In genomic region chr10:178208-178607, GRCh38 we compare ENCODE assay signal across 8 cellular contexts. TPM values are rescaled to one million over a fixed set of nuclear protein-coding genes. Genes with fewer than 3 reads are reported as not detected.
A peak's percentile ranks its signal among the peaks of the same experiment; 100 is the strongest.
DNase-seq lines count a peak whose midpoint lies in the region; ATAC-seq, FAIRE-seq and TF ChIP-seq lines count a peak whose summit lies in the region.

No MANE protein-coding gene starts in this region.

- no peaks in the 10 kb centered on the region for H3K9me3 ChIP-seq in cardiac muscle cell (ENCODE audit: low read depth)
- no peaks in the 10 kb centered on the region for H3K9me3 ChIP-seq in right atrium auricular region
- no peaks in the 10 kb centered on the region for H3K9me3 ChIP-seq in upper lobe of right lung

- TF ChIP-seq CTCF in cardiac muscle cell (IDR thresholded peaks at IDR 0.05; ENCODE audit: low read depth, low read length) (peak; percentile 37), right atrium auricular region (IDR thresholded peaks at IDR 0.05) (peak in 1 of 2 donors; percentile 61), foreskin keratinocyte (conservative IDR thresholded peaks at IDR 0.05) (peak; percentile 68), upper lobe of right lung (IDR thresholded peaks at IDR 0.05) (peak; percentile 48)

- peak; percentile 84 for FAIRE-seq in RCC 7860 (lab: Jason Lieb, UNC)

- H3K4me1 ChIP-seq in cardiac muscle cell (ENCODE audit: low read depth) (peaks cover 11% of the 10 kb centered on the region), right atrium auricular region (peaks cover 0 to 6% of the 10 kb centered on the region in 2 donors), foreskin keratinocyte (no peaks in the 10 kb centered on the region), upper lobe of right lung (no peaks in the 10 kb centered on the region)

- H3K27ac ChIP-seq in cardiac muscle cell (no peak overlapping the region), right atrium auricular region (no peak overlapping the region), foreskin keratinocyte (no peak overlapping the region), upper lobe of right lung (no peak overlapping the region)

- H3K36me3 ChIP-seq in cardiac muscle cell = peaks cover 15% of the 10 kb centered on the region
- peaks cover 25% of the 10 kb centered on the region for H3K36me3 ChIP-seq in right atrium auricular region
- peaks cover 22% of the 10 kb centered on the region for H3K36me3 ChIP-seq in upper lobe of right lung

- intact Hi-C loops in upper lobe of right lung (cut with DNase I) = no loop called here

- ATAC-seq in foreskin keratinocyte (peak; percentile 41), upper lobe of right lung (peak; percentile 34), HG03378 (IDR thresholded peaks at IDR 0.05; ENCODE audit: unreplicated experiment) (no peak), HG03139 (IDR thresholded peaks at IDR 0.05; ENCODE audit: unreplicated experiment) (no peak)
- no peak for ATAC-seq in stimulated activated naive CD8-positive, alpha-beta T cell treated with anti-CD3 and anti-CD28 coated beads, Interleukin-15, Interleukin-2, amounts not matched to agents 100 U/mL and 50 U/mL, for 24 hours

- DNase-seq in cardiac muscle cell (ENCODE audit: low read depth in 1 of 2, low spot score in 1 of 2) (peak; percentile 5 to 65), right atrium auricular region (ENCODE audit: low spot score) (no peak), RCC 7860 (ENCODE audit: low spot score) (peak; percentile 36), foreskin keratinocyte (peak in 1 of 2 donors; percentile 17), upper lobe of right lung (no peak)
- DNase-seq in stimulated activated naive CD8-positive, alpha-beta T cell treated with anti-CD3 and anti-CD28 coated beads, Interleukin-15, Interleukin-2, amounts not matched to agents 100 U/mL and 50 U/mL, for 24 hours = no peak

- no peaks in the 10 kb centered on the region for H3K27me3 ChIP-seq in cardiac muscle cell
- H3K27me3 ChIP-seq in right atrium auricular region = no peaks in the 10 kb centered on the region
- H3K27me3 ChIP-seq in foreskin keratinocyte = no peaks in the 10 kb centered on the region
- H3K27me3 ChIP-seq in upper lobe of right lung = no peaks in the 10 kb centered on the region

- H3K4me3 ChIP-seq in cardiac muscle cell = no peak overlapping the region
- no peak overlapping the region for H3K4me3 ChIP-seq in right atrium auricular region
- H3K4me3 ChIP-seq in upper lobe of right lung = no peak overlapping the region

RNA-seq across cellular contexts. Expression of gene ZMYND11, which starts 43.0 kb away (rescaled TPM):
- 58.7 and 65.8 TPM in 2 replicates for total RNA-seq in cardiac muscle cell
- polyA plus RNA-seq in cardiac muscle cell = 34.3 and 51.9 TPM in 2 replicates
- total RNA-seq in right atrium auricular region = 10 to 100 TPM; 60.2 to 61.1 TPM
- 40.4 and 41.4 TPM in 2 replicates for total RNA-seq in foreskin keratinocyte
- 11.1 and 13.4 TPM in 2 replicates for polyA plus RNA-seq in foreskin keratinocyte
- total RNA-seq in upper lobe of right lung = 82.3 TPM

Comparison
In these comparisons a context has a peak if more than half of its experiments do, and no peak if none do; other contexts are left out.
1. DNase-seq: peak in cardiac muscle cell (2 of 2) and RCC 7860 (single experiment); none in right atrium auricular region (single experiment), upper lobe of right lung (single experiment) and stimulated activated naive CD8-positive, alpha-beta T cell treated with anti-CD3 and anti-CD28 coated beads, Interleukin-15, Interleukin-2, amounts not matched to agents 100 U/mL and 50 U/mL, for 24 hours (single experiment).
2. ATAC-seq: peak in foreskin keratinocyte (single experiment) and upper lobe of right lung (single experiment); none in stimulated activated naive CD8-positive, alpha-beta T cell treated with anti-CD3 and anti-CD28 coated beads, Interleukin-15, Interleukin-2, amounts not matched to agents 100 U/mL and 50 U/mL, for 24 hours (single experiment), HG03378 (single experiment) and HG03139 (single experiment).